ENCODE assay signal across 15 cellular contexts in the genomic region with DNA sequence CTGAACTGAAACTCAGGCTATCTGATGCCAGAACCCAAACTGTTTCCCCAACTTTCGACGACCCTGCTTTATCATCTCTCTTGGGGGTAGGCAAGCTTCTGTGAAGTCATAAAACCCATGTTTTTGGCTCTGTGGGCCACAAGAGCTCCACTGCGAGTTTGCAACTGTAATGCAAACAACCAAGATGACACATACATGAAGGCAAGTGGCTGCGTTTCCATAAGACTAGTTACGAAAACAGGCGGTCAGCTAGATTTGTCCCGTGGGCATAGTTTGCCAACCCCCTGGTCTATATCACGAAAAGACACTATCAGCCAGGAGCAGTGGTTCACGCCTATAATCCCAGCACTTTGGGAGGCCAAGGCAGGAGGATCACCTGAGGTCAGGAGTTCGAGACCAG. TPM values are rescaled to one million over a fixed set of nuclear protein-coding genes. Genes with fewer than 3 reads are reported as not detected.
DNase-seq lines count a peak whose midpoint lies in the region; ATAC-seq and TF ChIP-seq lines count a peak whose summit lies in the region.
"Had no signal": no experiment of that assay in that cellular context is flagged by ENCODE, and none has a peak within 500 bp of the region (broad histone marks: within the 10 kb centered on the region; RNA-seq: fewer than 3 reads in every experiment).

No MANE protein-coding gene starts in this region.

- TF ChIP-seq CTCF in IMR-90 (conservative IDR thresholded peaks at IDR 0.05; ENCODE audit: low read depth, low read length) (no peak), choroid plexus epithelial cell (conservative IDR thresholded peaks at IDR 0.05; ENCODE audit: low read depth, low read length) (no peak), neural progenitor cell (IDR thresholded peaks at IDR 0.05) (no peak)

- H3K56ac ChIP-seq in IMR-90 (ENCODE audit: extremely low read depth, insufficient read depth, low read length) = peak overlapping the region; percentile 26; the same call in 1 of the 2 replicates

- ATAC-seq in IMR-90 (ENCODE audit: low read depth) (no peak), HG03457 (IDR thresholded peaks at IDR 0.05; ENCODE audit: unreplicated experiment) (no peak), GM21723 (IDR thresholded peaks at IDR 0.05; ENCODE audit: unreplicated experiment) (no peak)
- ATAC-seq: activated CD4-positive, alpha-beta T cell treated with anti-CD3 and anti-CD28 coated beads for 36 hours; upper lobe of right lung had no signal

- peak overlapping the region; percentile 91 for H2BK120ac ChIP-seq in IMR-90 (ENCODE audit: low read depth, low read length)

- H3K36me3 ChIP-seq in BLaER1 (peaks cover 38% of the 10 kb centered on the region), IMR-90 (ENCODE audit: control insufficient read depth, insufficient read depth, low read length) (no peaks in the 10 kb centered on the region), neural progenitor cell (no peaks in the 10 kb centered on the region)

- H3K79me2 ChIP-seq in neural progenitor cell (ENCODE audit: low read depth) = peaks cover 41% of the 10 kb centered on the region

- H2BK20ac ChIP-seq in IMR-90 (ENCODE audit: low read depth, low read length) = peak overlapping the region; percentile 90

- H2AFZ ChIP-seq in IMR-90 (replicated peaks; ENCODE audit: low read length, poor library complexity) (no peak overlapping the region), neural progenitor cell (replicated peaks) (no peak overlapping the region)

- no TSS peak for BruUV-seq in IMR-90 (replicated peaks; lab: Mats Ljungman, UMichigan)

- H3K18ac ChIP-seq in IMR-90 (ENCODE audit: low read depth, low read length) = peak overlapping the region; percentile 69

- peaks cover 88% of the 10 kb centered on the region for H3K4me1 ChIP-seq in BLaER1
- H3K4me1 ChIP-seq in IMR-90 (ENCODE audit: control insufficient read depth, insufficient read depth, low read length) = peaks cover 23% of the 10 kb centered on the region
- H3K4me1 ChIP-seq in neural progenitor cell = peaks cover 10% of the 10 kb centered on the region

- peaks cover 45% of the 10 kb centered on the region for H3K4me1 Mint-ChIP-seq in neural progenitor cell
- peaks cover 26% of the 10 kb centered on the region for H3K4me1 Mint-ChIP-seq in activated naive CD4-positive, alpha-beta T cell treated with anti-CD3 and anti-CD28 coated beads, Interleukin-2, amount 10 ng/mL, durations not matched to agents 7 days and 5 days

- peaks cover 22% of the 10 kb centered on the region for H3F3A ChIP-seq in neural progenitor cell (ENCODE audit: low read depth)

- peak overlapping the region; percentile 97 for H3K4ac ChIP-seq in IMR-90 (ENCODE audit: low read depth, low read length)

- no peaks in the 10 kb centered on the region for H3K9me3 Mint-ChIP-seq in neural progenitor cell
- H3K9me3 Mint-ChIP-seq in activated naive CD4-positive, alpha-beta T cell treated with anti-CD3 and anti-CD28 coated beads, Interleukin-2, amount 10 ng/mL, durations not matched to agents 7 days and 5 days = peaks cover 1% of the 10 kb centered on the region
- H3K9me3 Mint-ChIP-seq: IgD-negative memory B cell had no signal

- H3K27me3 ChIP-seq in BLaER1 = no peaks in the 10 kb centered on the region
- no peaks in the 10 kb centered on the region for H3K27me3 ChIP-seq in IMR-90 (ENCODE audit: control insufficient read depth, insufficient read depth, low read length)
- no peaks in the 10 kb centered on the region for H3K27me3 ChIP-seq in neural progenitor cell
- H3K27me3 ChIP-seq: upper lobe of right lung had no signal

- DNase-seq in IMR-90 (peak; percentile 73), choroid plexus epithelial cell (ENCODE audit: low read depth) (peak; percentile 16), neural progenitor cell (ENCODE audit: low spot score) (no peak)
- DNase-seq in activated naive CD4-positive, alpha-beta T cell treated with anti-CD3 and anti-CD28 coated beads, Interleukin-2, amount 10 ng/mL, durations not matched to agents 7 days and 5 days = no peak
- no peak for DNase-seq in effector CD8-positive, alpha-beta T cell (lab: John Stamatoyannopoulos, UW)
- DNase-seq: activated CD4-positive, alpha-beta T cell treated with anti-CD3 and anti-CD28 coated beads for 36 hours; activated effector memory CD4-positive, alpha-beta T cell treated with anti-CD3 and anti-CD28 coated beads, Interleukin-2, amount 50 U/mL, for 16 hours; NCI-H2081; NCI-H524 treated with DMSO at 0.1 percent for 48 hours; stimulated activated naive CD4-positive, alpha-beta T cell treated with Interleukin-2 at 50 U/mL for 16 hours; upper lobe of right lung had no signal

- peaks cover 44 to 75% of the 10 kb centered on the region in 2 experiments for H3K79me1 ChIP-seq in IMR-90 (ENCODE audit: low read depth in 1 of 2, low read length in 2 of 2)

- dilution Hi-C loops in IMR-90 (cut with HindIII; ENCODE audit: low sequenced_read_pairs, unreplicated experiment) = no loop called here

- H3K9me3 ChIP-seq in BLaER1 (no peaks in the 10 kb centered on the region), IMR-90 (ENCODE audit: control insufficient read depth, insufficient read depth, low read length) (no peaks in the 10 kb centered on the region), neural progenitor cell (ENCODE audit: low read depth) (no peaks in the 10 kb centered on the region)
- H3K9me3 ChIP-seq: upper lobe of right lung had no signal

- H3K4me3 ChIP-seq in BLaER1 (no peak overlapping the region), IMR-90 (ENCODE audit: insufficient read depth, low read depth, low read length) (no peak overlapping the region), choroid plexus epithelial cell (ENCODE audit: low read depth, low read length) (no peak overlapping the region), neural progenitor cell (no peak overlapping the region)
- H3K4me3 ChIP-seq: upper lobe of right lung had no signal

- H4K20me1 ChIP-seq in BLaER1 (peaks cover 75% of the 10 kb centered on the region), IMR-90 (ENCODE audit: insufficient read depth, low read length) (no peaks in the 10 kb centered on the region), neural progenitor cell (ENCODE audit: low read depth) (peaks cover 23% of the 10 kb centered on the region)

- peak overlapping the region; percentile 65 for H2AK9ac ChIP-seq in IMR-90 (replicated peaks; ENCODE audit: low read depth, low read length, poor library complexity)

- peak overlapping the region; percentile 78 for H3K14ac ChIP-seq in IMR-90 (replicated peaks; ENCODE audit: low read depth, low read length)

- peak overlapping the region; percentile 57; the same call in 1 of the 2 replicates for H3K27ac ChIP-seq in BLaER1
- peak overlapping the region; percentile 96 for H3K27ac ChIP-seq in IMR-90 (ENCODE audit: insufficient read depth, low read length)
- H3K27ac ChIP-seq in neural progenitor cell = no peak overlapping the region
- H3K27ac ChIP-seq: upper lobe of right lung had no signal

- intact Hi-C loops in IMR-90 (cut with micrococcal nuclease) = no loop called here

- in situ Hi-C loops in IMR-90 (cut with MboI; ENCODE audit: low sequenced_read_pairs) = no loop called here

- peak overlapping the region; percentile 92 for H2AK5ac ChIP-seq in IMR-90 (ENCODE audit: low read depth, low read length)

- no peak overlapping the region for H3K4me3 Mint-ChIP-seq in neural progenitor cell
- no peak overlapping the region for H3K4me3 Mint-ChIP-seq in activated naive CD4-positive, alpha-beta T cell treated with anti-CD3 and anti-CD28 coated beads, Interleukin-2, amount 10 ng/mL, durations not matched to agents 7 days and 5 days
- H3K4me3 Mint-ChIP-seq: activated CD4-positive, alpha-beta T cell treated with anti-CD3 and anti-CD28 coated beads for 36 hours; IgD-negative memory B cell had no signal

- H2BK15ac ChIP-seq in IMR-90 (ENCODE audit: low read depth, low read length) = peak overlapping the region; percentile 87; the same call in 2 of the 3 replicates

- H3K23ac ChIP-seq in IMR-90 (ENCODE audit: low read depth, low read length) = peak overlapping the region; percentile 79; the same call in 1 of the 2 replicates

- no peaks in the 10 kb centered on the region for H3K36me3 Mint-ChIP-seq in neural progenitor cell
- H3K36me3 Mint-ChIP-seq in activated naive CD4-positive, alpha-beta T cell treated with anti-CD3 and anti-CD28 coated beads, Interleukin-2, amount 10 ng/mL, durations not matched to agents 7 days and 5 days = peaks cover 6% of the 10 kb centered on the region

- H3K27ac Mint-ChIP-seq in neural progenitor cell = peak overlapping the region; percentile 78
- H3K27ac Mint-ChIP-seq in activated naive CD4-positive, alpha-beta T cell treated with anti-CD3 and anti-CD28 coated beads, Interleukin-2, amount 10 ng/mL, durations not matched to agents 7 days and 5 days = no peak overlapping the region
- H3K27ac Mint-ChIP-seq: activated CD4-positive, alpha-beta T cell treated with anti-CD3 and anti-CD28 coated beads for 36 hours had no signal

- H3K27me3 Mint-ChIP-seq in neural progenitor cell (ENCODE audit: insufficient read depth, low read depth) = peaks cover 5% of the 10 kb centered on the region
- H3K27me3 Mint-ChIP-seq in activated naive CD4-positive, alpha-beta T cell treated with anti-CD3 and anti-CD28 coated beads, Interleukin-2, amount 10 ng/mL, durations not matched to agents 7 days and 5 days = no peaks in the 10 kb centered on the region
- H3K27me3 Mint-ChIP-seq: activated CD4-positive, alpha-beta T cell treated with anti-CD3 and anti-CD28 coated beads for 36 hours; IgD-negative memory B cell had no signal

- H3K9ac ChIP-seq in BLaER1 = no peak overlapping the region
- H3K9ac ChIP-seq in IMR-90 (ENCODE audit: low read depth, low read length) = no peak overlapping the region
- H3K9ac ChIP-seq in neural progenitor cell = no peak overlapping the region

- peak overlapping the region; percentile 94 for H4K5ac ChIP-seq in IMR-90 (ENCODE audit: low read depth, low read length)

- no peak for TF ChIP-seq POLR2A in IMR-90 (IDR thresholded peaks at IDR 0.05; ENCODE audit: low read depth, low read length)

- POLR2A ChIA-PET in IMR-90 (lab: Charles Lee; ENCODE audit: unreplicated experiment) = no interaction called here

- 100% methylated on average over 1 of the region's 10 CpGs; no CpG with 5 or more reads in 1 of the 2 experiments for WGBS in IMR-90 (ENCODE audit: extremely low coverage in 2 of 2, insufficient read length in 1 of 2), 2 experiments

- H3K9me1 ChIP-seq in IMR-90 (ENCODE audit: insufficient read depth, low read length) = peaks cover 37% of the 10 kb centered on the region

- peak overlapping the region; percentile 77 to 93 for H4K8ac ChIP-seq in IMR-90 (ENCODE audit: low read depth in 2 of 2, low read length in 2 of 2)

- H2BK5ac ChIP-seq in IMR-90 (ENCODE audit: low read depth, low read length, poor library complexity, severe bottlenecking) = peak overlapping the region; percentile 87

- CTCF ChIA-PET in IMR-90 (lab: Yijun Ruan, JAX) = interaction anchor here (0.7 kb wide), 1 partner anchor 1322 kb away, joined by 3 read pairs; no protein-coding TSS in a partner anchor
- CTCF ChIA-PET in activated naive CD4-positive, alpha-beta T cell treated with anti-CD3 and anti-CD28 coated beads, Interleukin-2, amount 10 ng/mL, durations not matched to agents 7 days and 5 days (lab: Charles Lee) = no interaction called here

- H3K4me2 ChIP-seq in BLaER1 (peak overlapping the region; percentile 76), IMR-90 (ENCODE audit: low read depth, low read length) (no peak overlapping the region), neural progenitor cell (no peak overlapping the region)

- no peak for TF ChIP-seq RAD21 in IMR-90 (IDR thresholded peaks at IDR 0.05; ENCODE audit: low read length)

- peak overlapping the region; percentile 98 for H4K91ac ChIP-seq in IMR-90 (ENCODE audit: insufficient read depth, low read depth, low read length)

RNA-seq across cellular contexts. Expression of gene TPST2, which starts 37.5 kb away (rescaled TPM):
- total RNA-seq in IMR-90 (2012; rRNA removed) = 41.7 and 42.5 TPM in 2 replicates
- 63.6 and 81.1 TPM in 2 replicates for polyA plus RNA-seq in IMR-90 (2012; rRNA removed)
- 84.8 and 101 TPM in 2 replicates for polyA plus RNA-seq in IMR-90 (2012; cell fraction: cytosol; rRNA removed)
- 50.0 and 85.2 TPM in 2 replicates for polyA plus RNA-seq in IMR-90 (2012; cell fraction: nucleus; rRNA removed; ENCODE audit: low replicate concordance)
- total RNA-seq in neural progenitor cell (ENCODE audit: low replicate concordance) = 31.7 and 59.5 TPM in 2 replicates

RNA-seq across cellular contexts. Expression of gene TFIP11, which starts 40.2 kb away (rescaled TPM):
- total RNA-seq in IMR-90 (2012; rRNA removed) (37.5 and 43.2 TPM in 2 replicates), neural progenitor cell (ENCODE audit: low replicate concordance) (22.2 and 26.2 TPM in 2 replicates)
- 22.5 and 23.6 TPM in 2 replicates for polyA plus RNA-seq in IMR-90 (2012; rRNA removed)
- 16.0 and 16.7 TPM in 2 replicates for polyA plus RNA-seq in IMR-90 (2012; cell fraction: cytosol; rRNA removed)
- 35.1 and 48.4 TPM in 2 replicates for polyA plus RNA-seq in IMR-90 (2012; cell fraction: nucleus; rRNA removed; ENCODE audit: low replicate concordance)

Comparison
In these comparisons a context has a peak if more than half of its experiments do, and no peak if none do; other contexts are left out.
1. DNase-seq: peak in IMR-90 (single experiment) and choroid plexus epithelial cell (single experiment); none in neural progenitor cell (single experiment), activated naive CD4-positive, alpha-beta T cell treated with anti-CD3 and anti-CD28 coated beads, Interleukin-2, amount 10 ng/mL, durations not matched to agents 7 days and 5 days (single experiment) and effector CD8-positive, alpha-beta T cell (single experiment).